11 cellular contexts compared by ENCODE assay signal in genomic region chr1:184860985-184861754, GRCh38.
A peak's percentile ranks its signal among the peaks of the same experiment; 100 is the strongest.
DNase-seq lines count a peak whose midpoint lies in the region; ATAC-seq and TF ChIP-seq lines count a peak whose summit lies in the region.
"Had no signal": no experiment of that assay in that cellular context is flagged by ENCODE, and none has a peak within 500 bp of the region (broad histone marks: within the 10 kb centered on the region; RNA-seq: fewer than 3 reads in every experiment).

No MANE protein-coding gene starts in this region.

- no peaks in the 10 kb centered on the region for H4K20me1 ChIP-seq in MM.1S (ENCODE audit: insufficient read depth, low read length)

- WGBS in aorta, 2 donors, result 51% methylated on average over 2 of the region's 2 CpGs

- no peaks in the 10 kb centered on the region for H3K9me2 ChIP-seq in MM.1S (replicated peaks; ENCODE audit: insufficient read depth, low read length)

- no peak overlapping the region for H3K4me2 ChIP-seq in MM.1S (ENCODE audit: low read depth, low read length)

- H3F3A ChIP-seq in MM.1S (ENCODE audit: insufficient read depth, low read length), result no peaks in the 10 kb centered on the region

- intact Hi-C loops in aorta (cut with DNase I), result no loop called here

- no peak for TF ChIP-seq CTCF in MM.1S (IDR thresholded peaks at IDR 0.05; ENCODE audit: low read length)
- no peak for TF ChIP-seq CTCF in right atrium auricular region (IDR thresholded peaks at IDR 0.05)

- H3K79me2 ChIP-seq in MM.1S (ENCODE audit: low read length), result no peaks in the 10 kb centered on the region

- H3K27ac ChIP-seq in MM.1S (ENCODE audit: low read length), result no peak overlapping the region
- H3K27ac ChIP-seq in right atrium auricular region, result peak overlapping the region; percentile 8 to 68
- peak overlapping the region in 1 of 2 donors; percentile 54 for H3K27ac ChIP-seq in aorta (ENCODE audit: low read depth in 1 of 2, low read length in 2 of 2)

- peaks cover 9% of the 10 kb centered on the region for H3K4me1 ChIP-seq in MM.1S (ENCODE audit: low read length)
- H3K4me1 ChIP-seq in right atrium auricular region, result peaks cover 0 to 15% of the 10 kb centered on the region in 2 donors
- peaks cover 3 to 6% of the 10 kb centered on the region in 2 donors for H3K4me1 ChIP-seq in aorta (ENCODE audit: control insufficient read depth in 1 of 2, insufficient read depth in 2 of 2, low read length in 2 of 2)

- H3K36me3 ChIP-seq in MM.1S (replicated peaks; ENCODE audit: insufficient read depth, low read length) (no peaks in the 10 kb centered on the region), right atrium auricular region (peaks cover 11% of the 10 kb centered on the region), aorta (ENCODE audit: control insufficient read depth in 1 of 2, insufficient read depth in 2 of 2, low read length in 1 of 2) (peaks cover 0 to 2% of the 10 kb centered on the region in 2 donors)

- H3K9me3 ChIP-seq in MM.1S (replicated peaks; ENCODE audit: insufficient read depth, low read length) (no peaks in the 10 kb centered on the region), right atrium auricular region (no peaks in the 10 kb centered on the region), aorta (ENCODE audit: control insufficient read depth, low read length) (no peaks in the 10 kb centered on the region)

- H3K27me3 ChIP-seq in MM.1S (replicated peaks; ENCODE audit: insufficient read depth, low read length), result no peaks in the 10 kb centered on the region
- H3K27me3 ChIP-seq in right atrium auricular region, result no peaks in the 10 kb centered on the region
- H3K27me3 ChIP-seq in aorta (ENCODE audit: control insufficient read depth in 1 of 2, insufficient read depth in 2 of 2, low read length in 1 of 2), result no peaks in the 10 kb centered on the region

- DNase-seq in MM.1S (peak; percentile 35), right atrium auricular region (ENCODE audit: low spot score) (no peak), erythroblast (lab: John Stamatoyannopoulos, UW) (no peak), aorta (no peak), left lobe of liver (ENCODE audit: low spot score) (no peak), OCI-M2 (lab: John Stamatoyannopoulos, UW; ENCODE audit: unreplicated experiment) (no peak)
- DNase-seq: activated CD4-positive, alpha-beta T cell treated with anti-CD3 and anti-CD28 coated beads, Interleukin-2, amount 50 U/mL, for 48 hours; head of caudate nucleus had no signal

- H3K9ac ChIP-seq in MM.1S (ENCODE audit: low read length), result no peak overlapping the region

- H3K4me3 ChIP-seq in MM.1S (ENCODE audit: low read length) (no peak overlapping the region), right atrium auricular region (no peak overlapping the region), aorta (ENCODE audit: low read length in 2 of 2) (no peak overlapping the region)

- no peak overlapping the region for H2AFZ ChIP-seq in MM.1S (ENCODE audit: low read length)

- ATAC-seq in GM18870 (IDR thresholded peaks at IDR 0.05; ENCODE audit: unreplicated experiment) (peak; percentile 66), GM21786 (IDR thresholded peaks at IDR 0.05; ENCODE audit: unreplicated experiment) (peak; percentile 47), aorta (ENCODE audit: low FRiP score) (no peak), left lobe of liver (no peak)
- ATAC-seq: natural killer cell treated with Interleukin-12 subunit alpha and Interleukin-12 subunit beta and Interleukin-15 and Interleukin-18, amount 100 ng/mL, for 72 hours had no signal

- TF ChIP-seq POLR2A in erythroblast (IDR thresholded peaks at IDR 0.05; ENCODE audit: low read length), result no peak

Comparison
In these comparisons a context has a peak if more than half of its experiments do, and no peak if none do; other contexts are left out.
1. ATAC-seq: peak in GM18870 (single experiment) and GM21786 (single experiment); none in aorta (single experiment) and left lobe of liver (single experiment).